Comparison of ENCODE assay signal across 11 cellular contexts in the genomic region with DNA sequence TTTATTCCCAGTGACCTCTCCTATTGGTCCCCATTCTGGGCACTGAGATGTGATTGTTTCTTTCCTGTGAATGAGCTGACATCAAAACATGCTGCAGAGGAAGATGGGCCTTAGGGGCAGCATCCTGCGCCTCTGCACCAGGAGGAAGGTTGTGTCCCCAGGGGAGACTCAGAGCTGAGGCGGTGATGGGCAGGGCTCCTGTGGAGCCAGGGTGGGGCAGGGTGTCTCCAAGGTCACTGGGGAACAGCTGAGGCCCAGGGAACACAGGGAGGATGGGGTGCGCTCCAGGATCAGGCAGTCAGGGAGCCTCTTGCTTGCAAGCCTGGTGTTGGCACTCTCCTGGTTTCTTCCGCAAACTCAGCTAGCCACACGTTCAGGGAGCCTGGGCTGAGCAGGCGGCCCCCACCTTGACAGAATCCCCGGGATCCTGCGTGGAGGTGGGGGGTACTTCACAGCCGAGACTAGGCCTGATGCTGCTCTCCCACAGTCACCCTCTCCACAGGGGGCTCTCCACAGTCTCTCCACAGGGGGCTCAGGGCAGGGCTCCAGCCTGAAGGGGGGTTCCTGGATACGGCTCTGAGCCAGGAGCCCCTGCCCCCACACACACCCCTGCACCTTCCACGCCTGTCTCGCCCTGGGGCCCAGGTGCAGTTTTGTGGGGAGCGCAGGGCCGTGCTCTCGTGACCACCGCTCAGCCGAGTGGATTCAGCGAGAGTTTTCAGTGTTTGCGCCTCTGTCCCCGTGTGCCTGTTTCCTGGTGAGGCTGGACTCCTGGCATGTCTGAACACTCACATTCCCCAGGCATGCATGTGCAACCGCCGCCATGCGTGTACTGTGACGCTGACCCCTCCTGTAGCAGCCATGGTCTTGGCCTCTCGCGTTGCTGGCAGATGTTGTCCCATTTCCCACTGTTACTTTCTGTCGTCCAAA.
"Had no signal": no experiment of that assay in that cellular context is flagged by ENCODE, and none has a peak within 500 bp of the region (broad histone marks: within the 10 kb centered on the region; RNA-seq: fewer than 3 reads in every experiment).

No MANE protein-coding gene starts in this region.

- H3K27me3 Mint-ChIP-seq: activated CD4-positive, alpha-beta T cell treated with anti-CD3 and anti-CD28 coated beads for 36 hours; memory B cell had no signal

- H3K4me3 ChIP-seq: cardiac muscle cell, thyroid gland had no signal

- DNase-seq: activated CD4-positive, alpha-beta T cell treated with anti-CD3 and anti-CD28 coated beads for 36 hours; activated CD8-positive, alpha-beta T cell treated with anti-CD3 and anti-CD28 coated beads, Interleukin-2, amount 10 ng/mL, durations not matched to agents 7 days and 5 days; activated naive CD4-positive, alpha-beta T cell treated with Interleukin-2 at 50 U/mL for 16 hours; cortex of kidney; effector CD8-positive, alpha-beta T cell; hypothalamus; stimulated activated CD4-positive, alpha-beta T cell treated with anti-CD3 and anti-CD28 coated beads, Interleukin-4, amount 100 ng/mL, for 4 hours; thyroid gland had no signal

- H3K9me3 Mint-ChIP-seq: memory B cell had no signal

- H3K27me3 ChIP-seq: cardiac muscle cell, thyroid gland had no signal

- H3K4me1 ChIP-seq: thyroid gland had no signal

- H3K27ac ChIP-seq: cardiac muscle cell, epithelial cell of prostate, thyroid gland had no signal

- H3K4me3 Mint-ChIP-seq: activated CD4-positive, alpha-beta T cell treated with anti-CD3 and anti-CD28 coated beads for 36 hours; activated CD8-positive, alpha-beta T cell treated with anti-CD3 and anti-CD28 coated beads, Interleukin-2, amount 10 ng/mL, durations not matched to agents 7 days and 5 days; memory B cell had no signal

- H3K36me3 Mint-ChIP-seq: memory B cell had no signal

- H3K4me1 Mint-ChIP-seq: activated CD4-positive, alpha-beta T cell treated with anti-CD3 and anti-CD28 coated beads for 36 hours; memory B cell had no signal

- H3K27ac Mint-ChIP-seq: activated CD4-positive, alpha-beta T cell treated with anti-CD3 and anti-CD28 coated beads for 36 hours; activated CD8-positive, alpha-beta T cell treated with anti-CD3 and anti-CD28 coated beads, Interleukin-2, amount 10 ng/mL, durations not matched to agents 7 days and 5 days; memory B cell had no signal

- ATAC-seq: activated CD4-positive, alpha-beta T cell treated with anti-CD3 and anti-CD28 coated beads for 36 hours; activated CD8-positive, alpha-beta T cell treated with anti-CD3 and anti-CD28 coated beads, Interleukin-2, amount 10 ng/mL, durations not matched to agents 7 days and 5 days had no signal

- H3K36me3 ChIP-seq: cardiac muscle cell, thyroid gland had no signal
